In genomic region chr6:1869766-1870165, GRCh38 we compare ENCODE assay signal across 16 cellular contexts.
"Had no signal": no experiment of that assay in that cellular context is flagged by ENCODE, and none has a peak within 500 bp of the region (broad histone marks: within the 10 kb centered on the region; RNA-seq: fewer than 3 reads in every experiment).

No MANE protein-coding gene starts in this region.

- H3K4me3 Mint-ChIP-seq: activated CD8-positive, alpha-beta memory T cell treated with anti-CD3 and anti-CD28 coated beads, Interleukin-2, amount 10 ng/mL, durations not matched to agents 7 days and 5 days; activated naive CD4-positive, alpha-beta T cell treated with anti-CD3 and anti-CD28 coated beads, Interleukin-2, amount 50 U/mL, for 24 hours; activated T-cell treated with anti-CD3 and anti-CD28 coated beads, Interleukin-2, amount 50 U/mL, for 24 hours; naive thymus-derived CD8-positive, alpha-beta T cell; T-helper 2 cell treated with Interferon-gamma antibody and Interleukin-4, amounts not matched to agents 5 μg/mL and 100 μg/mL, for 36 hours had no signal

- H3K4me1 Mint-ChIP-seq: activated CD8-positive, alpha-beta memory T cell treated with anti-CD3 and anti-CD28 coated beads, Interleukin-2, amount 10 ng/mL, durations not matched to agents 7 days and 5 days; activated naive CD4-positive, alpha-beta T cell treated with anti-CD3 and anti-CD28 coated beads, Interleukin-2, amount 50 U/mL, for 24 hours had no signal

- H3K36me3 Mint-ChIP-seq: activated CD8-positive, alpha-beta memory T cell treated with anti-CD3 and anti-CD28 coated beads, Interleukin-2, amount 10 ng/mL, durations not matched to agents 7 days and 5 days; activated naive CD4-positive, alpha-beta T cell treated with anti-CD3 and anti-CD28 coated beads, Interleukin-2, amount 50 U/mL, for 24 hours; naive thymus-derived CD8-positive, alpha-beta T cell had no signal

- H3K36me3 ChIP-seq: right lobe of liver had no signal

- H3K27ac ChIP-seq: dorsolateral prefrontal cortex, psoas muscle, right lobe of liver had no signal

- H3K9me3 Mint-ChIP-seq: activated naive CD4-positive, alpha-beta T cell treated with anti-CD3 and anti-CD28 coated beads, Interleukin-2, amount 50 U/mL, for 24 hours; activated T-cell treated with anti-CD3 and anti-CD28 coated beads, Interleukin-2, amount 50 U/mL, for 24 hours; naive thymus-derived CD8-positive, alpha-beta T cell; T-helper 2 cell treated with Interferon-gamma antibody and Interleukin-4, amounts not matched to agents 5 μg/mL and 100 μg/mL, for 36 hours had no signal

- H3K4me1 ChIP-seq: right lobe of liver had no signal

- H3K4me3 ChIP-seq: dorsolateral prefrontal cortex, lung, psoas muscle, right lobe of liver had no signal

- H3K27me3 Mint-ChIP-seq: activated CD8-positive, alpha-beta memory T cell treated with anti-CD3 and anti-CD28 coated beads, Interleukin-2, amount 10 ng/mL, durations not matched to agents 7 days and 5 days; activated naive CD4-positive, alpha-beta T cell treated with anti-CD3 and anti-CD28 coated beads, Interleukin-2, amount 50 U/mL, for 24 hours; activated T-cell treated with anti-CD3 and anti-CD28 coated beads, Interleukin-2, amount 50 U/mL, for 24 hours; naive thymus-derived CD8-positive, alpha-beta T cell had no signal

- H3K9me3 ChIP-seq: psoas muscle, right lobe of liver had no signal

- DNase-seq: activated CD4-positive, alpha-beta T cell treated with anti-CD3 and anti-CD28 coated beads for 1 hour; activated CD4-positive, alpha-beta T cell treated with anti-CD3 and anti-CD28 coated beads, Interleukin-2, amount 50 U/mL, for 48 hours; activated CD8-positive, alpha-beta memory T cell treated with anti-CD3 and anti-CD28 coated beads, Interleukin-2, amount 10 ng/mL, durations not matched to agents 7 days and 5 days; activated effector memory CD4-positive, alpha-beta T cell treated with Interleukin-2 at 50 U/mL for 16 hours; activated T-cell treated with anti-CD3 and anti-CD28 coated beads, Interleukin-2, amount 50 U/mL, for 24 hours; dorsolateral prefrontal cortex; hypothalamus; naive thymus-derived CD8-positive, alpha-beta T cell; occipital lobe; psoas muscle; right lobe of liver; stimulated activated CD4-positive, alpha-beta T cell treated with anti-CD3 and anti-CD28 coated beads, Interleukin-2, amount 100 ng/mL, for 24 hours; stimulated activated naive CD4-positive, alpha-beta T cell treated with Interleukin-2 at 50 U/mL for 16 hours had no signal

- H3K27ac Mint-ChIP-seq: activated CD8-positive, alpha-beta memory T cell treated with anti-CD3 and anti-CD28 coated beads, Interleukin-2, amount 10 ng/mL, durations not matched to agents 7 days and 5 days; activated naive CD4-positive, alpha-beta T cell treated with anti-CD3 and anti-CD28 coated beads, Interleukin-2, amount 50 U/mL, for 24 hours; activated T-cell treated with anti-CD3 and anti-CD28 coated beads, Interleukin-2, amount 50 U/mL, for 24 hours; naive thymus-derived CD8-positive, alpha-beta T cell; T-helper 2 cell treated with Interferon-gamma antibody and Interleukin-4, amounts not matched to agents 5 μg/mL and 100 μg/mL, for 36 hours had no signal

- H3K27me3 ChIP-seq: dorsolateral prefrontal cortex, right lobe of liver had no signal
